In the genomic region with DNA sequence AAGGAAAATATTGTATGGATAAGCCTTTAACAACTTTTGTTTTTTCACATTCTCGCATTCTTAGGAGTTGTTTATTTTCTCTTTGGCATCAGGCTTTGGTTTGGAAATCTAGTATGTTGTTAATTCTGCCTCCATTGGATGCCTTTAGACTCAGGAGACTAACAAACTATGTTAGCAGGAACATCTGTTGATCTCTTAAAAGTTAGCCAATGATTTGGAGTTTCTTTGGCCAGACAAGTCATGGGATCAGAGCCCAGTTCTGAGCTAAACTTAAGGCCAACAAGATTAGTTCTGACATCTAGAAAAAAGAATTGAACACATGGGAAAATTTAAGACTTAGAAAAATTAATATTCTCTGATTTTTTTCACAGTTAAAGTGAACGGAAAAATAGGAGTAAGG, we compare ENCODE assay signal across 1 cellular context.
TF ChIP-seq lines count a peak whose summit lies in the region.

No MANE protein-coding gene starts in this region.

TF ChIP-seq in SK-N-SH, 30 proteins besides CTCF, POLR2A, EP300 and RAD21 (continued from another document):
- TF ChIP-seq, protein P1, sequence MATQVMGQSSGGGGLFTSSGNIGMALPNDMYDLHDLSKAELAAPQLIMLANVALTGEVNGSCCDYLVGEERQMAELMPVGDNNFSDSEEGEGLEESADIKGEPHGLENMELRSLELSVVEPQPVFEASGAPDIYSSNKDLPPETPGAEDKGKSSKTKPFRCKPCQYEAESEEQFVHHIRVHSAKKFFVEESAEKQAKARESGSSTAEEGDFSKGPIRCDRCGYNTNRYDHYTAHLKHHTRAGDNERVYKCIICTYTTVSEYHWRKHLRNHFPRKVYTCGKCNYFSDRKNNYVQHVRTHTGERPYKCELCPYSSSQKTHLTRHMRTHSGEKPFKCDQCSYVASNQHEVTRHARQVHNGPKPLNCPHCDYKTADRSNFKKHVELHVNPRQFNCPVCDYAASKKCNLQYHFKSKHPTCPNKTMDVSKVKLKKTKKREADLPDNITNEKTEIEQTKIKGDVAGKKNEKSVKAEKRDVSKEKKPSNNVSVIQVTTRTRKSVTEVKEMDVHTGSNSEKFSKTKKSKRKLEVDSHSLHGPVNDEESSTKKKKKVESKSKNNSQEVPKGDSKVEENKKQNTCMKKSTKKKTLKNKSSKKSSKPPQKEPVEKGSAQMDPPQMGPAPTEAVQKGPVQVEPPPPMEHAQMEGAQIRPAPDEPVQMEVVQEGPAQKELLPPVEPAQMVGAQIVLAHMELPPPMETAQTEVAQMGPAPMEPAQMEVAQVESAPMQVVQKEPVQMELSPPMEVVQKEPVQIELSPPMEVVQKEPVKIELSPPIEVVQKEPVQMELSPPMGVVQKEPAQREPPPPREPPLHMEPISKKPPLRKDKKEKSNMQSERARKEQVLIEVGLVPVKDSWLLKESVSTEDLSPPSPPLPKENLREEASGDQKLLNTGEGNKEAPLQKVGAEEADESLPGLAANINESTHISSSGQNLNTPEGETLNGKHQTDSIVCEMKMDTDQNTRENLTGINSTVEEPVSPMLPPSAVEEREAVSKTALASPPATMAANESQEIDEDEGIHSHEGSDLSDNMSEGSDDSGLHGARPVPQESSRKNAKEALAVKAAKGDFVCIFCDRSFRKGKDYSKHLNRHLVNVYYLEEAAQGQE (IDR thresholded peaks at IDR 0.05; ENCODE audit: low read depth, low read length), result no peak
- TF ChIP-seq POLR2AphosphoS5 (IDR thresholded peaks at IDR 0.05; ENCODE audit: low read depth, low read length) (no peak), RXRA (IDR thresholded peaks at IDR 0.05; ENCODE audit: borderline replicate concordance, low read depth) (no peak)
- TF ChIP-seq, protein P2, sequence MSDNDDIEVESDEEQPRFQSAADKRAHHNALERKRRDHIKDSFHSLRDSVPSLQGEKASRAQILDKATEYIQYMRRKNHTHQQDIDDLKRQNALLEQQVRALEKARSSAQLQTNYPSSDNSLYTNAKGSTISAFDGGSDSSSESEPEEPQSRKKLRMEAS (IDR thresholded peaks at IDR 0.05; ENCODE audit: low read depth), result no peak
- TF ChIP-seq, protein P3, sequence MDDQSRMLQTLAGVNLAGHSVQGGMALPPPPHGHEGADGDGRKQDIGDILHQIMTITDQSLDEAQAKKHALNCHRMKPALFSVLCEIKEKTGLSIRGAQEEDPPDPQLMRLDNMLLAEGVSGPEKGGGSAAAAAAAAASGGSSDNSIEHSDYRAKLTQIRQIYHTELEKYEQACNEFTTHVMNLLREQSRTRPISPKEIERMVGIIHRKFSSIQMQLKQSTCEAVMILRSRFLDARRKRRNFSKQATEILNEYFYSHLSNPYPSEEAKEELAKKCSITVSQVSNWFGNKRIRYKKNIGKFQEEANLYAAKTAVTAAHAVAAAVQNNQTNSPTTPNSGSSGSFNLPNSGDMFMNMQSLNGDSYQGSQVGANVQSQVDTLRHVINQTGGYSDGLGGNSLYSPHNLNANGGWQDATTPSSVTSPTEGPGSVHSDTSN (IDR thresholded peaks at IDR 0.05), result peak; percentile 53; the same call in 1 of the 2 replicates
